In genomic region chr12:54368709-54369596, GRCh38 we compare ENCODE assay signal across 8 cellular contexts. TPM values are rescaled to one million over a fixed set of nuclear protein-coding genes. Genes with fewer than 3 reads are reported as not detected.
DNase-seq lines count a peak whose midpoint lies in the region; ATAC-seq, FAIRE-seq and TF ChIP-seq lines count a peak whose summit lies in the region.

No MANE protein-coding gene starts in this region.

- POLR2A ChIA-PET in A549 (lab: Yijun Ruan, JAX): interaction anchor here (0.6 to 0.7 kb wide), 2 partner anchors 10 to 27 kb away, joined by 3 read pairs; no protein-coding TSS in a partner anchor

- no peak overlapping the region for H3K4me3 ChIP-seq in A549

- H3K9me3 ChIP-seq in A549: no peaks in the 10 kb centered on the region

- CTCF ChIA-PET in A549 (lab: Yijun Ruan, JAX): interaction anchor here (0.7 to 4.1 kb wide), 50 partner anchors 9 to 316 kb away, joined by 3 to 44 read pairs (median 6); partner anchors contain the start of genes COPZ1, HOXC4 and ZNF385A

- peak; percentile 86 to 94 for TF ChIP-seq RAD21 in A549 (conservative IDR thresholded peaks at IDR 0.05 in 1 of 2, IDR thresholded peaks at IDR 0.05 in 1 of 2)

- H3K27ac ChIP-seq in A549: peak overlapping the region; percentile 46 to 84

- peak; percentile 63 to 78 for ATAC-seq in A549
- peak; percentile 82 for ATAC-seq in GM18517 (IDR thresholded peaks at IDR 0.05; ENCODE audit: unreplicated experiment)
- peak; percentile 81 for ATAC-seq in HG03175 (IDR thresholded peaks at IDR 0.05; ENCODE audit: unreplicated experiment)

- TF ChIP-seq POLR2A in A549 (IDR thresholded peaks at IDR 0.05; ENCODE audit: low read length): no peak

- TF ChIP-seq EP300 in A549 (IDR thresholded peaks at IDR 0.05): no peak

- peak overlapping the region; percentile 93 for H3K4me2 ChIP-seq in A549

- WGBS in A549 (ENCODE audit: missing lambda C conversion rate): 33% methylated on average over 40 of the region's 40 CpGs

- peaks cover 52% of the 10 kb centered on the region for H3K4me1 ChIP-seq in A549

- TF ChIP-seq CTCF in A549 (IDR thresholded peaks at IDR 0.05): peak; percentile 91

- FAIRE-seq in A549 (lab: Jason Lieb, UNC): no peak

- DNase-seq in A549 (ENCODE audit: low read depth in 1 of 2, low spot score in 1 of 2) (peak; percentile 82 to 87), NCI-H345 treated with DMSO at 0.1 percent for 48 hours (lab: John Stamatoyannopoulos, UW; ENCODE audit: unreplicated experiment) (peak; percentile 64), cerebellum (ENCODE audit: low spot score) (peak; percentile 68), left kidney (ENCODE audit: low read depth, low spot score) (peak; percentile 97)
- DNase-seq in activated CD4-positive, alpha-beta T cell treated with anti-CD3 and anti-CD28 coated beads for 1 hour: peak; percentile 84
- DNase-seq in stimulated activated CD4-positive, alpha-beta T cell treated with anti-CD3 and anti-CD28 coated beads, Interleukin-1b, Interleukin-23, amount 100 ng/mL, for 48 hours: peak; percentile 87

TF ChIP-seq in A549, 52 proteins besides CTCF, POLR2A, EP300 and RAD21:
- TF ChIP-seq EHMT2 (IDR thresholded peaks at IDR 0.05; ENCODE audit: low read depth) (no peak), ZNF302 (CRISPR knock-in tag; IDR thresholded peaks at IDR 0.05) (no peak), SMC3 (IDR thresholded peaks at IDR 0.05) (peak; percentile 81), ZSCAN20 (CRISPR knock-in tag; IDR thresholded peaks at IDR 0.05) (no peak), JUNB (IDR thresholded peaks at IDR 0.05) (no peak), NPAS2 (CRISPR knock-in tag; IDR thresholded peaks at IDR 0.05; ENCODE audit: borderline replicate concordance) (no peak), TFCP2L1 (CRISPR knock-in tag; IDR thresholded peaks at IDR 0.05) (no peak), ZFP36 (IDR thresholded peaks at IDR 0.05; ENCODE audit: borderline replicate concordance, partially characterized antibody) (no peak), KDM5A (IDR thresholded peaks at IDR 0.05) (no peak), MAFK (IDR thresholded peaks at IDR 0.05; ENCODE audit: partially characterized antibody) (no peak), ESRRA (IDR thresholded peaks at IDR 0.05; ENCODE audit: borderline replicate concordance, low read length) (0 out of 2 replicates have a peak, but pooled peaks have one; percentile 22), BHLHE40 (IDR thresholded peaks at IDR 0.05; ENCODE audit: low read depth, low read length) (no peak), PHF8 (IDR thresholded peaks at IDR 0.05; ENCODE audit: borderline replicate concordance, low read depth) (no peak), BCL3 (IDR thresholded peaks at IDR 0.05) (no peak), MAZ (IDR thresholded peaks at IDR 0.05; ENCODE audit: borderline replicate concordance, low read depth, low read length) (no peak)
- TF ChIP-seq, protein P1, sequence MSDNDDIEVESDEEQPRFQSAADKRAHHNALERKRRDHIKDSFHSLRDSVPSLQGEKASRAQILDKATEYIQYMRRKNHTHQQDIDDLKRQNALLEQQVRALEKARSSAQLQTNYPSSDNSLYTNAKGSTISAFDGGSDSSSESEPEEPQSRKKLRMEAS (IDR thresholded peaks at IDR 0.05): peak; percentile 58
- TF ChIP-seq, protein P2, sequence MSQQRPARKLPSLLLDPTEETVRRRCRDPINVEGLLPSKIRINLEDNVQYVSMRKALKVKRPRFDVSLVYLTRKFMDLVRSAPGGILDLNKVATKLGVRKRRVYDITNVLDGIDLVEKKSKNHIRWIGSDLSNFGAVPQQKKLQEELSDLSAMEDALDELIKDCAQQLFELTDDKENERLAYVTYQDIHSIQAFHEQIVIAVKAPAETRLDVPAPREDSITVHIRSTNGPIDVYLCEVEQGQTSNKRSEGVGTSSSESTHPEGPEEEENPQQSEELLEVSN (IDR thresholded peaks at IDR 0.05; ENCODE audit: borderline replicate concordance, low read depth): no peak
TF ChIP-seq in A549: peak in this region for 3.

RNA-seq across cellular contexts. Expression of gene GPR84, which starts 4.7 kb away (rescaled TPM):
- polyA plus RNA-seq in A549 (2011; rRNA removed) (not detected in 2 replicates), A549 (2017; fragmentation: RNase III; extraction: RNeasy Plus Mini Kit Qiagen cat#74134 plus additional on column Dnase treatment) (0.04 TPM in 1 of 3 replicates, not detected in the others)
- 0.04 TPM in 1 of 2 replicates, not detected in the other for polyA plus RNA-seq in A549 (2012; cell fraction: cytosol; rRNA removed)
- 0.15 and 0.18 TPM in 2 replicates for polyA plus RNA-seq in A549 (2012; cell fraction: nucleus; rRNA removed)
- polyA minus RNA-seq in A549 (2011; rRNA and poly(A)+ RNA removed): not detected in 2 replicates
- total RNA-seq in cerebellum: 0.36 TPM

RNA-seq across cellular contexts. Expression of gene ZNF385A, which starts 15.6 kb away (rescaled TPM):
- polyA plus RNA-seq in A549 (2011; rRNA removed) (1.8 and 3.0 TPM in 2 replicates), A549 (2017; fragmentation: RNase III; extraction: RNeasy Plus Mini Kit Qiagen cat#74134 plus additional on column Dnase treatment) (10.0 to 14.9 TPM (median 14.1 TPM) in 3 replicates)
- 3.6 and 5.9 TPM in 2 replicates for polyA plus RNA-seq in A549 (2012; cell fraction: cytosol; rRNA removed)
- polyA plus RNA-seq in A549 (2012; cell fraction: nucleus; rRNA removed): 3.9 and 4.4 TPM in 2 replicates
- 9.2 and 9.4 TPM in 2 replicates for polyA minus RNA-seq in A549 (2011; rRNA and poly(A)+ RNA removed)
- 1.7 TPM for total RNA-seq in cerebellum

RNA-seq across cellular contexts. Expression of gene COPZ1, which starts 44.0 kb away (rescaled TPM):
- polyA plus RNA-seq in A549 (2011; rRNA removed) (590 and 613 TPM in 2 replicates), A549 (2017; fragmentation: RNase III; extraction: RNeasy Plus Mini Kit Qiagen cat#74134 plus additional on column Dnase treatment) (300 to 339 TPM (median 304 TPM) in 3 replicates)
- polyA plus RNA-seq in A549 (2012; cell fraction: cytosol; rRNA removed): 171 and 206 TPM in 2 replicates
- 62.3 and 114 TPM in 2 replicates for polyA plus RNA-seq in A549 (2012; cell fraction: nucleus; rRNA removed)
- polyA minus RNA-seq in A549 (2011; rRNA and poly(A)+ RNA removed): 178 and 220 TPM in 2 replicates
- 52.3 TPM for total RNA-seq in cerebellum

RNA-seq across cellular contexts. Expression of gene ITGA5, which starts 50.1 kb away (rescaled TPM):
- polyA plus RNA-seq in A549 (2011; rRNA removed) (31.7 and 36.1 TPM in 2 replicates), A549 (2017; fragmentation: RNase III; extraction: RNeasy Plus Mini Kit Qiagen cat#74134 plus additional on column Dnase treatment) (21.5 to 30.0 TPM (median 27.2 TPM) in 3 replicates)
- polyA plus RNA-seq in A549 (2012; cell fraction: cytosol; rRNA removed): 16.5 and 22.7 TPM in 2 replicates
- polyA plus RNA-seq in A549 (2012; cell fraction: nucleus; rRNA removed): 49.4 and 51.0 TPM in 2 replicates
- polyA minus RNA-seq in A549 (2011; rRNA and poly(A)+ RNA removed): 57.4 and 67.8 TPM in 2 replicates
- 9.9 TPM for total RNA-seq in cerebellum
